In the genomic region with DNA sequence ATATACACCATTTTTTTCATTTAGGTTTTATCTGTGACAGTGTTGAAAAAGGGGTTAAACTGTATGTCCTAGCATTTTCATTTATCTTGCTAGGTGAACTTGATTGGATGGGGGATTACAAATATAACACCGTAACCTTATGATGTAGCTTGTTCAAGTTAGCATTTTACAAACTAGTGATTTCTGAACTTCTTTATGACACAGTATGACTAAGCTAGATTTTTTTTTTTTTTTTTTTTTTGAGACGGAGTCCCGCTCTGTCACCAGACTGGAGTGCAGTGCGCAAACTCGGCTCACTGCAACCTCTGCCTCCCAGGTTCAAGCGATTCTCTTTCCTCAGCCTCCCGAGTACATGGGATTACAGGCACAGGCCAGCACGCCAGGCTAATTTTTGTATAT, we compare ENCODE assay signal across 12 cellular contexts. TPM values are rescaled to one million over a fixed set of nuclear protein-coding genes. Genes with fewer than 3 reads are reported as not detected.
A peak's percentile ranks its signal among the peaks of the same experiment; 100 is the strongest.
DNase-seq lines count a peak whose midpoint lies in the region; FAIRE-seq and TF ChIP-seq lines count a peak whose summit lies in the region.
"Had no signal": no experiment of that assay in that cellular context is flagged by ENCODE, and none has a peak within 500 bp of the region (broad histone marks: within the 10 kb centered on the region; RNA-seq: fewer than 3 reads in every experiment).

No MANE protein-coding gene starts in this region.

- dilution Hi-C loops in endothelial cell of umbilical vein (cut with MboI; ENCODE audit: extremely low pct_ligation_motif_present, low sequenced_read_pairs) = no loop called here

- no peaks in the 10 kb centered on the region for H3K9me1 ChIP-seq in endothelial cell of umbilical vein (replicated peaks; ENCODE audit: control insufficient read depth, extremely low read depth, insufficient read depth, low read length)

- peaks cover 8% of the 10 kb centered on the region for H3K4me1 ChIP-seq in SJCRH30
- H3K4me1 ChIP-seq in endothelial cell of umbilical vein (ENCODE audit: control insufficient read depth, extremely low read depth, insufficient read depth, low read length) = peaks cover 22% of the 10 kb centered on the region
- H3K4me1 ChIP-seq in transverse colon = peaks cover 20 to 74% (median 54%) of the 10 kb centered on the region in 4 donors
- peaks cover 3% of the 10 kb centered on the region for H3K4me1 ChIP-seq in testis

- H3K27me3 Mint-ChIP-seq in activated naive CD4-positive, alpha-beta T cell treated with anti-CD3 and anti-CD28 coated beads, Interleukin-2, amount 50 U/mL, for 24 hours = no peaks in the 10 kb centered on the region

- H3K4me2 ChIP-seq in endothelial cell of umbilical vein (ENCODE audit: insufficient read depth, low read length) = peak overlapping the region; percentile 55

- H3K27ac Mint-ChIP-seq in activated naive CD4-positive, alpha-beta T cell treated with anti-CD3 and anti-CD28 coated beads, Interleukin-2, amount 50 U/mL, for 24 hours = peak overlapping the region; percentile 86

- TF ChIP-seq POLR2A in endothelial cell of umbilical vein (IDR thresholded peaks at IDR 0.05; ENCODE audit: low read depth, low read length) (no peak), transverse colon (IDR thresholded peaks at IDR 0.05) (no peak), testis (IDR thresholded peaks at IDR 0.05) (no peak)

- H3K4me3 ChIP-seq in SJCRH30 (no peak overlapping the region), endothelial cell of umbilical vein (replicated peaks in 1 of 3; ENCODE audit: insufficient read depth in 1 of 3, low read depth in 1 of 3, low read length in 3 of 3) (no peak overlapping the region), transverse colon (no peak overlapping the region), testis (no peak overlapping the region)

- no peak for DNase-seq in activated naive CD4-positive, alpha-beta T cell treated with Interleukin-2 at 50 U/mL for 16 hours
- DNase-seq in SJCRH30 (no peak), endothelial cell of umbilical vein (ENCODE audit: low read depth, low spot score) (no peak), transverse colon (no peak), testis (no peak), HPDE6-E6E7 (ENCODE audit: extremely low spot score) (no peak), NCI-H1048 (lab: John Stamatoyannopoulos, UW) (no peak)
- DNase-seq: activated CD4-positive, CD25-positive, alpha-beta regulatory T cell; left cardiac atrium; NCI-H1092; NCI-H510A treated with DMSO at 0.1 percent for 48 hours had no signal

- H2AFZ ChIP-seq in endothelial cell of umbilical vein (ENCODE audit: low read depth, low read length) = no peak overlapping the region

- peak overlapping the region; percentile 61 for H3K4me3 Mint-ChIP-seq in activated naive CD4-positive, alpha-beta T cell treated with anti-CD3 and anti-CD28 coated beads, Interleukin-2, amount 50 U/mL, for 24 hours

- BruUV-seq in endothelial cell of umbilical vein (replicated peaks; lab: Mats Ljungman, UMichigan) = no TSS peak

- H4K20me1 ChIP-seq in endothelial cell of umbilical vein (replicated peaks; ENCODE audit: control insufficient read depth, extremely low read depth, insufficient read depth, low read length) = peaks cover 10% of the 10 kb centered on the region

- intact Hi-C loops in endothelial cell of umbilical vein (cut with micrococcal nuclease) (no loop called here), transverse colon (cut with DNase I; ENCODE audit: low total_unique reads) (no loop called here), testis (cut with DNase I; ENCODE audit: low total_unique reads) (no loop called here)

- peaks cover 11% of the 10 kb centered on the region for H3K36me3 Mint-ChIP-seq in activated naive CD4-positive, alpha-beta T cell treated with anti-CD3 and anti-CD28 coated beads, Interleukin-2, amount 50 U/mL, for 24 hours

- TF ChIP-seq CTCF in endothelial cell of umbilical vein (IDR thresholded peaks at IDR 0.05; ENCODE audit: extremely low read depth in 1 of 2, insufficient read depth in 1 of 2, low read depth in 1 of 2, low read length in 2 of 2) (no peak), transverse colon (IDR thresholded peaks at IDR 0.05) (no peak), testis (IDR thresholded peaks at IDR 0.05) (no peak)

- H3K27ac ChIP-seq in SJCRH30 (peak overlapping the region; percentile 9; the same call in 1 of the 2 replicates), endothelial cell of umbilical vein (ENCODE audit: insufficient read depth, low read depth, low read length) (peak overlapping the region; percentile 8), transverse colon (peak overlapping the region; percentile 62 to 79 (median 70)), testis (no peak overlapping the region)

- H3K9ac ChIP-seq in endothelial cell of umbilical vein (replicated peaks; ENCODE audit: extremely low read depth, insufficient read depth, low read length) = no peak overlapping the region

- H3K36me3 ChIP-seq in SJCRH30 (peaks cover 3% of the 10 kb centered on the region; the same call in 1 of the 2 replicates), endothelial cell of umbilical vein (ENCODE audit: control insufficient read depth in 2 of 2, extremely low read depth in 1 of 2, insufficient read depth in 2 of 2, low read length in 2 of 2) (no peaks in the 10 kb centered on the region), transverse colon (no peaks in the 10 kb centered on the region), testis (ENCODE audit: low read depth, missing control alignments) (no peaks in the 10 kb centered on the region)

- H3K79me2 ChIP-seq in endothelial cell of umbilical vein (ENCODE audit: control insufficient read depth, insufficient read depth, low read length) = peaks cover 89% of the 10 kb centered on the region

- CTCF ChIA-PET in endothelial cell of umbilical vein (lab: Charles Lee) = interaction anchor here (0.6 to 2.5 kb wide), 28 partner anchors 9 to 309 kb away, joined by 3 to 15 read pairs (median 5); partner anchors contain the start of gene KCMF1

- H3K9me3 Mint-ChIP-seq in activated naive CD4-positive, alpha-beta T cell treated with anti-CD3 and anti-CD28 coated beads, Interleukin-2, amount 50 U/mL, for 24 hours = no peaks in the 10 kb centered on the region

- 50 to 73% methylated on average over 2 to 8 of the region's 8 CpGs for WGBS in transverse colon (ENCODE audit: low coverage in 1 of 2), 2 donors
- 95 to 96% methylated on average over 8 of the region's 8 CpGs for WGBS in testis, 2 donors

- no peak for FAIRE-seq in endothelial cell of umbilical vein (lab: Jason Lieb, UNC)

- in situ Hi-C loops in transverse colon (cut with MboI; ENCODE audit: low pct_ligation_motif_present in 1 of 4, low pct_unique_long_range_greater_than_20kb in 1 of 4, low sequenced_read_pairs in 3 of 4) = no loop called here

- no peaks in the 10 kb centered on the region for H3K9me3 ChIP-seq in SJCRH30 (replicated peaks)
- H3K9me3 ChIP-seq in endothelial cell of umbilical vein (replicated peaks; ENCODE audit: control insufficient read depth, insufficient read depth, low read length) = no peaks in the 10 kb centered on the region
- no peaks in the 10 kb centered on the region for H3K9me3 ChIP-seq in transverse colon
- no peaks in the 10 kb centered on the region for H3K9me3 ChIP-seq in testis

- H3K4me1 Mint-ChIP-seq in activated naive CD4-positive, alpha-beta T cell treated with anti-CD3 and anti-CD28 coated beads, Interleukin-2, amount 50 U/mL, for 24 hours = peaks cover 78% of the 10 kb centered on the region

- H3K27me3 ChIP-seq in SJCRH30 = no peaks in the 10 kb centered on the region; the same call in 1 of the 2 replicates
- H3K27me3 ChIP-seq in endothelial cell of umbilical vein (ENCODE audit: control insufficient read depth in 2 of 2, insufficient read depth in 2 of 2, low read length in 2 of 2) = no peaks in the 10 kb centered on the region
- no peaks in the 10 kb centered on the region for H3K27me3 ChIP-seq in transverse colon
- H3K27me3 ChIP-seq in testis = no peaks in the 10 kb centered on the region

- no peak for TF ChIP-seq EP300 in transverse colon (IDR thresholded peaks at IDR 0.05; ENCODE audit: low read depth)

- POLR2A ChIA-PET in endothelial cell of umbilical vein (lab: Charles Lee) = interaction anchor here (0.6 kb wide), 1 partner anchor 17 kb away, joined by 8 read pairs; no protein-coding TSS in a partner anchor

TF ChIP-seq in endothelial cell of umbilical vein, 7 proteins besides CTCF, POLR2A, EP300 and RAD21:
- TF ChIP-seq EZH2 (IDR thresholded peaks at IDR 0.05; ENCODE audit: borderline replicate concordance, low read depth, low read length, severe bottlenecking) (no peak), GATA2 (IDR thresholded peaks at IDR 0.05; ENCODE audit: insufficient read depth, insufficient read length, low read depth, low read length) (no peak), MYC (IDR thresholded peaks at IDR 0.05; ENCODE audit: low read depth, low read length) (no peak), POLR2AphosphoS5 (IDR thresholded peaks at IDR 0.05; ENCODE audit: insufficient read depth, low read depth, low read length) (no peak), FOS (IDR thresholded peaks at IDR 0.05; ENCODE audit: borderline replicate concordance, insufficient read depth, low read length) (no peak), MAX (IDR thresholded peaks at IDR 0.05; ENCODE audit: insufficient read depth, insufficient read length) (no peak), JUN (IDR thresholded peaks at IDR 0.05; ENCODE audit: borderline replicate concordance, insufficient read depth, insufficient read length, low read depth) (no peak)
TF ChIP-seq in endothelial cell of umbilical vein: peak in this region for 0.

RNA-seq across cellular contexts. Expression of gene KCMF1, which starts 47.1 kb away (rescaled TPM):
- 75.8 and 93.0 TPM in 2 replicates for total RNA-seq in SJCRH30 (2014; rRNA removed; shearing (Covaris generic))
- total RNA-seq in endothelial cell of umbilical vein = 75.9 and 78.4 TPM in 2 replicates
- 45.5 and 49.3 TPM in 2 replicates for polyA plus RNA-seq in endothelial cell of umbilical vein
- 64.7 and 67.7 TPM in 2 replicates for polyA plus RNA-seq in endothelial cell of umbilical vein (2011; cell fraction: cytosol; rRNA removed)
- 47.7 and 59.6 TPM in 2 replicates for polyA plus RNA-seq in endothelial cell of umbilical vein (2011; cell fraction: nucleus; rRNA removed)
- polyA plus RNA-seq in endothelial cell of umbilical vein (2012) = 68.6 and 86.9 TPM in 2 replicates
- 78.7 and 80.5 TPM in 2 replicates for polyA minus RNA-seq in endothelial cell of umbilical vein
- 45.5 TPM for polyA minus RNA-seq in endothelial cell of umbilical vein (2011; cell fraction: cytosol; rRNA and poly(A)+ RNA removed)
- polyA minus RNA-seq in endothelial cell of umbilical vein (2011; cell fraction: nucleus; rRNA and poly(A)+ RNA removed) = 34.8 and 45.1 TPM in 2 replicates
- total RNA-seq in transverse colon = 10 to 100 TPM; 41.5 to 97.3 (median 55.5) TPM
- 10 to 100 TPM; 53.9 to 56.9 TPM for total RNA-seq in testis
- 141 TPM for polyA plus RNA-seq in testis (ENCODE audit: insufficient read depth, low read depth, low replicate concordance)

Comparison
In these comparisons a context has a peak if more than half of its experiments do, and no peak if none do; other contexts are left out.
1. H3K27ac ChIP-seq: peak in SJCRH30 (single experiment), endothelial cell of umbilical vein (single experiment) and transverse colon (4 of 4); none in testis (0 of 2).